ENCODE assay signal across 1 cellular context in genomic region chr1:91885331-91885715, GRCh38.
TF ChIP-seq lines count a peak whose summit lies in the region.

No MANE protein-coding gene starts in this region.

TF ChIP-seq in WTC11, 78 proteins besides CTCF, POLR2A, EP300 and RAD21 (continued from another document):
- TF ChIP-seq ZNF281 (CRISPR knock-in tag; IDR thresholded peaks at IDR 0.05) = no peak
- no peak for TF ChIP-seq ZNF219 (CRISPR knock-in tag; IDR thresholded peaks at IDR 0.05; ENCODE audit: borderline replicate concordance)
- no peak for TF ChIP-seq CREB1 (CRISPR knock-in tag; IDR thresholded peaks at IDR 0.05)
- TF ChIP-seq SMAD4 (CRISPR knock-in tag; IDR thresholded peaks at IDR 0.05) = no peak
